Comparison of ENCODE assay signal across 8 cellular contexts in the genomic region with DNA sequence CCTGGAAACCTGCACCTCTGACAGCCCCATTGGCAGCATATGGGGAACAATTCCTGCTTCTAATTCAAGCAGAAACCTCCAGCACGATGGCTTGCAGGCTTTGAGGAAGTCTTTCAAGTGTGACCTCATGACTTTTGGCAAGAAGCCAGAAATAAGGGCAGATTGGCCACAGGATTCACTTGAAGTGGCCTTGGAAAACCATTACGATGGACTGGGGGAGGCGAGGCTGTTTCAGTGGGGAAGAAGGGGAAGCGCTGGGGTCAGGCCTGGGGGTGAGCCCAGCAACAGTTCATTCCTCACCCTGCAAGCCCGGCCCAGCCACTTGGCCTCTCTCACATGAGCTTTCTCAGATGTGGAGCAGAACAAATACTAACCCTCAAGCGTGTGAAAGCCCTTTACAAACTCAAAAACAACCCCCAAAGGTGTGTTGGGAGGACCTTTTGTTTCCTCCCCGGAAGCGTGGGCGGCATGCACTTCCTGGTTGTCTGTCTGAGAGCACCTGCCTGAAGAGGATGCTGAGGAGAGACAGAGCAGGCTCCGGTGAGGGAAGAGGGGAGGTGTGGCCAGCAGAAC. TPM values are rescaled to one million over a fixed set of nuclear protein-coding genes. Genes with fewer than 3 reads are reported as not detected.
DNase-seq lines count a peak whose midpoint lies in the region; ATAC-seq and TF ChIP-seq lines count a peak whose summit lies in the region.

No MANE protein-coding gene starts in this region.

- no peaks in the 10 kb centered on the region for H3K27me3 ChIP-seq in right cardiac atrium (ENCODE audit: control insufficient read depth, insufficient read depth)

- ATAC-seq in HG03196 (IDR thresholded peaks at IDR 0.05; ENCODE audit: unreplicated experiment): peak; percentile 55
- peak in 1 of 2 donors; percentile 39 for ATAC-seq in right cardiac atrium

- no peaks in the 10 kb centered on the region for H3K4me1 ChIP-seq in right cardiac atrium (ENCODE audit: control insufficient read depth, insufficient read depth, low read length)

- H3K27ac ChIP-seq in right cardiac atrium (ENCODE audit: low read length): no peak overlapping the region

- H3K4me3 ChIP-seq in right cardiac atrium (ENCODE audit: low read length): no peak overlapping the region

- intact Hi-C loops in right cardiac atrium (cut with DNase I): no loop called here

- in situ Hi-C loops in GM13977 (cut with MboI; ENCODE audit: low pct_unique_long_range_greater_than_20kb, low sequenced_read_pairs, unreplicated experiment) (no loop called here), SK-MEL-5 (cut with HindIII; ENCODE audit: low pct_unique_long_range_greater_than_20kb, low sequenced_read_pairs) (no loop called here)

- DNase-seq in GM13977 (ENCODE audit: low spot score): peak; percentile 67
- peak; percentile 51 for DNase-seq in SK-MEL-5 (ENCODE audit: low read depth, low spot score)
- DNase-seq in activated naive CD4-positive, alpha-beta T cell (lab: John Stamatoyannopoulos, UW): peak; percentile 36 to 87 (median 68)
- DNase-seq in right cardiac atrium: peak; percentile 29 to 76 (median 75)
- peak; percentile 78 to 80 for DNase-seq in stimulated activated CD4-positive, alpha-beta T cell treated with anti-CD3 and anti-CD28 coated beads, Interleukin-1b, Interleukin-23, amount 100 ng/mL, for 1 hour (ENCODE audit: low read depth in 2 of 2)
- no peak for DNase-seq in SW 1271 (lab: John Stamatoyannopoulos, UW)
- DNase-seq in cerebellum (ENCODE audit: low spot score): no peak

- no peak for TF ChIP-seq CTCF in GM13977 (IDR thresholded peaks at IDR 0.05; ENCODE audit: extremely low read depth, insufficient read depth, missing control alignments)

- 47% methylated on average over 10 of the region's 10 CpGs for WGBS in right cardiac atrium

- no peaks in the 10 kb centered on the region for H3K9me3 ChIP-seq in right cardiac atrium (ENCODE audit: control insufficient read depth, low read length)

RNA-seq across cellular contexts. Expression of a gene that starts 26.9 kb away (rescaled TPM):
- 28.5 and 31.1 TPM in 2 replicates for total RNA-seq in SK-MEL-5 (2014; rRNA removed; shearing (Covaris generic))
- polyA plus RNA-seq in SK-MEL-5 (2015; cell fraction: cytosol; rRNA removed): 157 and 182 TPM in 2 replicates
- 92.1 and 104 TPM in 2 replicates for polyA plus RNA-seq in SK-MEL-5 (2015; cell fraction: nucleus; rRNA removed)
- total RNA-seq in right cardiac atrium (10 to 100 TPM; 23.1 to 35.1 (median 31.6) TPM), cerebellum (6.6 TPM)
- polyA plus RNA-seq in right cardiac atrium: 12.7 TPM

RNA-seq across cellular contexts. Expression of a gene that starts 59.5 kb away (rescaled TPM):
- 11.9 and 15.1 TPM in 2 replicates for total RNA-seq in SK-MEL-5 (2014; rRNA removed; shearing (Covaris generic))
- polyA plus RNA-seq in SK-MEL-5 (2015; cell fraction: cytosol; rRNA removed): 13.6 and 15.4 TPM in 2 replicates
- 3.7 and 8.8 TPM in 2 replicates for polyA plus RNA-seq in SK-MEL-5 (2015; cell fraction: nucleus; rRNA removed)
- total RNA-seq in right cardiac atrium (1 to 10 TPM; 6.1 to 8.7 (median 6.4) TPM), cerebellum (4.3 TPM)
- 5.0 TPM for polyA plus RNA-seq in right cardiac atrium

Comparison
In these comparisons a context has a peak if more than half of its experiments do, and no peak if none do; other contexts are left out.
1. DNase-seq: peak in GM13977 (single experiment), SK-MEL-5 (single experiment), activated naive CD4-positive, alpha-beta T cell (4 of 4), right cardiac atrium (3 of 3) and stimulated activated CD4-positive, alpha-beta T cell treated with anti-CD3 and anti-CD28 coated beads, Interleukin-1b, Interleukin-23, amount 100 ng/mL, for 1 hour (2 of 2); none in SW 1271 (0 of 2) and cerebellum (single experiment).